ENCODE assay signal across 17 cellular contexts in genomic region chr18:45777393-45777792, GRCh38. TPM values are rescaled to one million over a fixed set of nuclear protein-coding genes. Genes with fewer than 3 reads are reported as not detected.
DNase-seq lines count a peak whose midpoint lies in the region; ATAC-seq and TF ChIP-seq lines count a peak whose summit lies in the region.
"Had no signal": no experiment of that assay in that cellular context is flagged by ENCODE, and none has a peak within 500 bp of the region (broad histone marks: within the 10 kb centered on the region; RNA-seq: fewer than 3 reads in every experiment).

No MANE protein-coding gene starts in this region.

- H4K20me1 ChIP-seq in GM23248 (ENCODE audit: insufficient read depth) = no peaks in the 10 kb centered on the region

- no peaks in the 10 kb centered on the region for H3K27me3 ChIP-seq in GM23248 (replicated peaks; ENCODE audit: insufficient read depth)
- H3K27me3 ChIP-seq in adipocyte (replicated peaks; ENCODE audit: control insufficient read depth, insufficient read depth, low read length) = no peaks in the 10 kb centered on the region

- H3K4me2 ChIP-seq in GM23248 (ENCODE audit: unreplicated experiment) = peak overlapping the region; percentile 58
- H3K4me2 ChIP-seq: KMS-11 had no signal

- H3K27ac ChIP-seq in GM23248 = peak overlapping the region; percentile 79
- H3K27ac ChIP-seq: heart left ventricle, KMS-11, WERI-Rb-1 had no signal

- no peak for TF ChIP-seq CTCF in foreskin fibroblast (IDR thresholded peaks at IDR 0.05; ENCODE audit: low read depth, low read length)

- peak overlapping the region; percentile 23; the same call in 1 of the 2 replicates for H3K9ac ChIP-seq in GM23248
- H3K9ac ChIP-seq in adipocyte (ENCODE audit: low read length) = no peak overlapping the region
- H3K9ac ChIP-seq: KMS-11 had no signal

- H3K4me1 ChIP-seq in GM23248 (ENCODE audit: insufficient read depth) = peaks cover 69% of the 10 kb centered on the region
- peaks cover 50% of the 10 kb centered on the region for H3K4me1 ChIP-seq in adipocyte (ENCODE audit: control insufficient read depth, insufficient read depth, low read length)

- 0% methylated on average over 1 of the region's 1 CpG for WGBS in GM23248 (ENCODE audit: low coverage in 1 of 2, low lambda C conversion rate in 2 of 2, missing lambda C conversion rate in 2 of 2), 2 experiments

- H3K79me2 ChIP-seq in GM23248 (ENCODE audit: insufficient read depth) = no peaks in the 10 kb centered on the region

- peaks cover 63% of the 10 kb centered on the region for H3F3A ChIP-seq in GM23248 (ENCODE audit: insufficient read depth)

- H3K9me3 ChIP-seq in GM23248 (ENCODE audit: low read depth) = no peaks in the 10 kb centered on the region
- no peaks in the 10 kb centered on the region for H3K9me3 ChIP-seq in adipocyte (ENCODE audit: control insufficient read depth, low read length)
- H3K9me3 ChIP-seq: heart left ventricle had no signal

- H3K36me3 ChIP-seq in GM23248 (ENCODE audit: low read depth) (no peaks in the 10 kb centered on the region), adipocyte (ENCODE audit: control insufficient read depth, insufficient read depth, low read length, severe bottlenecking) (no peaks in the 10 kb centered on the region)
- H3K36me3 ChIP-seq: heart left ventricle, WERI-Rb-1 had no signal

- H2AFZ ChIP-seq in GM23248 = no peak overlapping the region; the same call in 1 of the 2 replicates

- DNase-seq in GM23248 (peak; percentile 92), adipocyte (ENCODE audit: low read depth) (peak; percentile 53), foreskin fibroblast (peak; percentile 89 to 91), germinal center (ENCODE audit: low spot score) (no peak), NCI-H510A treated with DMSO at 0.1 percent for 48 hours (lab: John Stamatoyannopoulos, UW) (no peak), DMS79 (lab: John Stamatoyannopoulos, UW) (no peak)
- DNase-seq: activated gamma-delta T cell, Calu3, heart left ventricle, NCI-H1417 treated with DMSO at 0.1 percent for 48 hours, NCI-H2227 treated with DMSO at 0.1 percent for 48 hours, WERI-Rb-1 had no signal

- H3K4me3 ChIP-seq in GM23248 = peak overlapping the region; percentile 4; the same call in 1 of the 2 replicates
- no peak overlapping the region for H3K4me3 ChIP-seq in adipocyte (ENCODE audit: low read length)
- H3K4me3 ChIP-seq in foreskin fibroblast (ENCODE audit: low read depth in 1 of 2, low read length in 2 of 2) = no peak overlapping the region
- H3K4me3 ChIP-seq: heart left ventricle had no signal

- ATAC-seq in GM21723 (IDR thresholded peaks at IDR 0.05; ENCODE audit: unreplicated experiment) = no peak
- ATAC-seq: HCT116, heart left ventricle had no signal

- H3K9me2 ChIP-seq in GM23248 (ENCODE audit: insufficient read depth) = no peaks in the 10 kb centered on the region; the same call in 1 of the 2 replicates

- in situ Hi-C loops in GM23248 (cut with MboI) = no loop called here

RNA-seq across cellular contexts. Expression of gene SIGLEC15, which starts 48.1 kb away (rescaled TPM):
- total RNA-seq in GM23248 (2014; rRNA removed; shearing (Covaris generic)) = 0.22 and 0.38 TPM in 2 replicates
- polyA plus RNA-seq in GM23248 (2016; fragmentation: Nextera tagmentation; extraction: Ambion mirVana) = 0.69 and 1.5 TPM in 2 replicates
- total RNA-seq: activated CD8-positive, alpha-beta memory T cell treated with anti-CD3 and anti-CD28 coated beads for 36 hours had no signal

RNA-seq across cellular contexts. Expression of gene SLC14A1, which starts 53.4 kb away (rescaled TPM):
- total RNA-seq in GM23248 (2014; rRNA removed; shearing (Covaris generic)) = 0.54 and 2.0 TPM in 2 replicates
- polyA plus RNA-seq in GM23248 (2016; fragmentation: Nextera tagmentation; extraction: Ambion mirVana) = 0.29 and 0.53 TPM in 2 replicates
- total RNA-seq: Calu3, pulmonary artery endothelial cell had no signal

Comparison
In these comparisons a context has a peak if more than half of its experiments do, and no peak if none do; other contexts are left out.
1. DNase-seq: peak in GM23248 (single experiment), adipocyte (single experiment) and foreskin fibroblast (2 of 2); none in germinal center (single experiment), NCI-H510A treated with DMSO at 0.1 percent for 48 hours (single experiment) and DMS79 (single experiment).